1 cellular context compared by ENCODE assay signal in the genomic region with DNA sequence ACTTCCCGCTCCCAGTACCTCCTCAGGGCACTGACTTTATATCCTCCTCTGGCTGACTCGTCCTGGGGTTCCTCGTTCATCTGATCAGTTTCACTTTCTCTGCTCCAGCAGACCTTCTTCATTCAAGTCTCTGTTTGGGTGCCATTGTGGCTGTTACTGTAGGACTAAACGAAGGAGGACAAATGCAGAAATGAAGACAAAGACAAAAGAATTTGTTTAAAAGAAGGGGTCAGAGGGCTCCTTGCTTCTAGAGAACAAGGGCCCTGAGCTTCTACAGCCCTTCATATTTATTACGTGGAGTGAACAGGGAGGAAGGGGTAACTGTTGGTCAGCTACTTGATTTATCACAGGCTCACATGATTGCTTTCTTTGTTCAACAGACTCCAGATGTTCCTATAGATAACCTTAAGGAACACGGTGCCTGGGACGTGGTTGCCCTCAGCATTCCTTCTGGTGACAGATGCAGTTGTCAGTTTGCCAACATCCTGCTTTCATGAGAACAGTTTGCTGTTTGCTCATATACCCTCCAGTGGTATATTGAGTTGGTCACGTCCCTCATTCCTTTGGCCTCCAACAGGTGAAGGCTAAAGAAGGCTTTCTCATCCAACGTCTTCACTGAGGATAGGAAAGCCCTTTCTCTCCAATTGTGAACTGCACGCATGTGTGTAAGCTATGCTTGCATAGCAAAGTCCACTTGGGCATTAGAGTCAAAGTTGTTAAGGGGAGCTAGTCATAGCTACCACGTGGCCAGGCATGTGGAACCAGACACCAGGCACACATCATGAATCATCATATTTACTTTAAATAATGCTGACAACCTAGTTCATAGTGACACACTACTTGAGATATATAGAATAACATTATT.
TF ChIP-seq lines count a peak whose summit lies in the region.

No MANE protein-coding gene starts in this region.

TF ChIP-seq in K562, 482 proteins besides CTCF, POLR2A, EP300 and RAD21 (continued from another document and continues in another):
- TF ChIP-seq ZBTB49 (CRISPR knock-in tag; IDR thresholded peaks at IDR 0.05; ENCODE audit: borderline replicate concordance) (no peak), RUNX1 (IDR thresholded peaks at IDR 0.05; ENCODE audit: low read depth) (no peak), ZKSCAN1 (IDR thresholded peaks at IDR 0.05; ENCODE audit: low read depth, low read length) (peak; percentile 70; the same call in 1 of the 2 replicates), NR2F6 (CRISPR knock-in tag; IDR thresholded peaks at IDR 0.05) (no peak), PML (IDR thresholded peaks at IDR 0.05; ENCODE audit: low read length) (peak; percentile 96), ZNF121 (CRISPR knock-in tag; conservative IDR thresholded peaks at IDR 0.05) (no peak), L3MBTL2 (IDR thresholded peaks at IDR 0.05) (peak; percentile 97), C11orf30 (IDR thresholded peaks at IDR 0.05; ENCODE audit: low read depth) (peak; percentile 97), XRCC3 (IDR thresholded peaks at IDR 0.05) (no peak), MAZ (CRISPR knock-in tag; conservative IDR thresholded peaks at IDR 0.05 in 1 of 2, IDR thresholded peaks at IDR 0.05 in 1 of 2) (peak; percentile 63 to 81), POU5F1 (IDR thresholded peaks at IDR 0.05; ENCODE audit: borderline replicate concordance, low read depth, low read length, partially characterized antibody) (no peak), IRF2 (CRISPR knock-in tag; IDR thresholded peaks at IDR 0.05) (no peak), MBD2 (IDR thresholded peaks at IDR 0.05; ENCODE audit: borderline replicate concordance, low read depth) (peak; percentile 76; the same call in 1 of the 2 replicates), RAD51 (IDR thresholded peaks at IDR 0.05; ENCODE audit: borderline replicate concordance, low read depth) (peak; percentile 51), ATF4 (CRISPR knock-in tag; IDR thresholded peaks at IDR 0.05) (0 out of 2 replicates have a peak, but pooled peaks have one; percentile 30), SREBF1 (IDR thresholded peaks at IDR 0.05; ENCODE audit: borderline replicate concordance, low read depth, low read length) (no peak; the same call in 1 of the 2 replicates), COPS2 (conservative IDR thresholded peaks at IDR 0.05) (no peak), BCOR (IDR thresholded peaks at IDR 0.05) (no peak), BRD4 (IDR thresholded peaks at IDR 0.05) (peak; percentile 87; the same call in 1 of the 2 replicates), HMGXB4 (CRISPR knock-in tag; IDR thresholded peaks at IDR 0.05) (no peak), E2F6 (IDR thresholded peaks at IDR 0.05; ENCODE audit: borderline replicate concordance in 1 of 2, extremely low read depth in 1 of 2, insufficient read depth in 1 of 2, insufficient read length in 1 of 2, low read depth in 1 of 2, low read length in 1 of 2, poor library complexity in 1 of 2, severe bottlenecking in 1 of 2) (peak; percentile 25 to 57), PTBP1 (IDR thresholded peaks at IDR 0.05; ENCODE audit: low read depth, low read length) (no peak), MECOM (CRISPR knock-in tag; IDR thresholded peaks at IDR 0.05) (peak; percentile 74), RFX1 (IDR thresholded peaks at IDR 0.05) (no peak), NCOA2 (IDR thresholded peaks at IDR 0.05; ENCODE audit: partially characterized antibody in 2 of 2) (peak; percentile 48 to 76), WHSC1 (IDR thresholded peaks at IDR 0.05; ENCODE audit: low read length) (no peak), MCM3 (IDR thresholded peaks at IDR 0.05) (no peak), FOS (IDR thresholded peaks at IDR 0.05; ENCODE audit: extremely low read depth, insufficient read length) (peak; percentile 23)
- TF ChIP-seq, protein P1, sequence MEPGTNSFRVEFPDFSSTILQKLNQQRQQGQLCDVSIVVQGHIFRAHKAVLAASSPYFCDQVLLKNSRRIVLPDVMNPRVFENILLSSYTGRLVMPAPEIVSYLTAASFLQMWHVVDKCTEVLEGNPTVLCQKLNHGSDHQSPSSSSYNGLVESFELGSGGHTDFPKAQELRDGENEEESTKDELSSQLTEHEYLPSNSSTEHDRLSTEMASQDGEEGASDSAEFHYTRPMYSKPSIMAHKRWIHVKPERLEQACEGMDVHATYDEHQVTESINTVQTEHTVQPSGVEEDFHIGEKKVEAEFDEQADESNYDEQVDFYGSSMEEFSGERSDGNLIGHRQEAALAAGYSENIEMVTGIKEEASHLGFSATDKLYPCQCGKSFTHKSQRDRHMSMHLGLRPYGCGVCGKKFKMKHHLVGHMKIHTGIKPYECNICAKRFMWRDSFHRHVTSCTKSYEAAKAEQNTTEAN (CRISPR knock-in tag; IDR thresholded peaks at IDR 0.05) = peak; percentile 75; the same call in 1 of the 2 replicates
- TF ChIP-seq, protein P2, sequence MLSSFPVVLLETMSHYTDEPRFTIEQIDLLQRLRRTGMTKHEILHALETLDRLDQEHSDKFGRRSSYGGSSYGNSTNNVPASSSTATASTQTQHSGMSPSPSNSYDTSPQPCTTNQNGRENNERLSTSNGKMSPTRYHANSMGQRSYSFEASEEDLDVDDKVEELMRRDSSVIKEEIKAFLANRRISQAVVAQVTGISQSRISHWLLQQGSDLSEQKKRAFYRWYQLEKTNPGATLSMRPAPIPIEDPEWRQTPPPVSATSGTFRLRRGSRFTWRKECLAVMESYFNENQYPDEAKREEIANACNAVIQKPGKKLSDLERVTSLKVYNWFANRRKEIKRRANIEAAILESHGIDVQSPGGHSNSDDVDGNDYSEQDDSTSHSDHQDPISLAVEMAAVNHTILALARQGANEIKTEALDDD (IDR thresholded peaks at IDR 0.05) = peak; percentile 51; the same call in 1 of the 2 replicates
- TF ChIP-seq, protein P3, sequence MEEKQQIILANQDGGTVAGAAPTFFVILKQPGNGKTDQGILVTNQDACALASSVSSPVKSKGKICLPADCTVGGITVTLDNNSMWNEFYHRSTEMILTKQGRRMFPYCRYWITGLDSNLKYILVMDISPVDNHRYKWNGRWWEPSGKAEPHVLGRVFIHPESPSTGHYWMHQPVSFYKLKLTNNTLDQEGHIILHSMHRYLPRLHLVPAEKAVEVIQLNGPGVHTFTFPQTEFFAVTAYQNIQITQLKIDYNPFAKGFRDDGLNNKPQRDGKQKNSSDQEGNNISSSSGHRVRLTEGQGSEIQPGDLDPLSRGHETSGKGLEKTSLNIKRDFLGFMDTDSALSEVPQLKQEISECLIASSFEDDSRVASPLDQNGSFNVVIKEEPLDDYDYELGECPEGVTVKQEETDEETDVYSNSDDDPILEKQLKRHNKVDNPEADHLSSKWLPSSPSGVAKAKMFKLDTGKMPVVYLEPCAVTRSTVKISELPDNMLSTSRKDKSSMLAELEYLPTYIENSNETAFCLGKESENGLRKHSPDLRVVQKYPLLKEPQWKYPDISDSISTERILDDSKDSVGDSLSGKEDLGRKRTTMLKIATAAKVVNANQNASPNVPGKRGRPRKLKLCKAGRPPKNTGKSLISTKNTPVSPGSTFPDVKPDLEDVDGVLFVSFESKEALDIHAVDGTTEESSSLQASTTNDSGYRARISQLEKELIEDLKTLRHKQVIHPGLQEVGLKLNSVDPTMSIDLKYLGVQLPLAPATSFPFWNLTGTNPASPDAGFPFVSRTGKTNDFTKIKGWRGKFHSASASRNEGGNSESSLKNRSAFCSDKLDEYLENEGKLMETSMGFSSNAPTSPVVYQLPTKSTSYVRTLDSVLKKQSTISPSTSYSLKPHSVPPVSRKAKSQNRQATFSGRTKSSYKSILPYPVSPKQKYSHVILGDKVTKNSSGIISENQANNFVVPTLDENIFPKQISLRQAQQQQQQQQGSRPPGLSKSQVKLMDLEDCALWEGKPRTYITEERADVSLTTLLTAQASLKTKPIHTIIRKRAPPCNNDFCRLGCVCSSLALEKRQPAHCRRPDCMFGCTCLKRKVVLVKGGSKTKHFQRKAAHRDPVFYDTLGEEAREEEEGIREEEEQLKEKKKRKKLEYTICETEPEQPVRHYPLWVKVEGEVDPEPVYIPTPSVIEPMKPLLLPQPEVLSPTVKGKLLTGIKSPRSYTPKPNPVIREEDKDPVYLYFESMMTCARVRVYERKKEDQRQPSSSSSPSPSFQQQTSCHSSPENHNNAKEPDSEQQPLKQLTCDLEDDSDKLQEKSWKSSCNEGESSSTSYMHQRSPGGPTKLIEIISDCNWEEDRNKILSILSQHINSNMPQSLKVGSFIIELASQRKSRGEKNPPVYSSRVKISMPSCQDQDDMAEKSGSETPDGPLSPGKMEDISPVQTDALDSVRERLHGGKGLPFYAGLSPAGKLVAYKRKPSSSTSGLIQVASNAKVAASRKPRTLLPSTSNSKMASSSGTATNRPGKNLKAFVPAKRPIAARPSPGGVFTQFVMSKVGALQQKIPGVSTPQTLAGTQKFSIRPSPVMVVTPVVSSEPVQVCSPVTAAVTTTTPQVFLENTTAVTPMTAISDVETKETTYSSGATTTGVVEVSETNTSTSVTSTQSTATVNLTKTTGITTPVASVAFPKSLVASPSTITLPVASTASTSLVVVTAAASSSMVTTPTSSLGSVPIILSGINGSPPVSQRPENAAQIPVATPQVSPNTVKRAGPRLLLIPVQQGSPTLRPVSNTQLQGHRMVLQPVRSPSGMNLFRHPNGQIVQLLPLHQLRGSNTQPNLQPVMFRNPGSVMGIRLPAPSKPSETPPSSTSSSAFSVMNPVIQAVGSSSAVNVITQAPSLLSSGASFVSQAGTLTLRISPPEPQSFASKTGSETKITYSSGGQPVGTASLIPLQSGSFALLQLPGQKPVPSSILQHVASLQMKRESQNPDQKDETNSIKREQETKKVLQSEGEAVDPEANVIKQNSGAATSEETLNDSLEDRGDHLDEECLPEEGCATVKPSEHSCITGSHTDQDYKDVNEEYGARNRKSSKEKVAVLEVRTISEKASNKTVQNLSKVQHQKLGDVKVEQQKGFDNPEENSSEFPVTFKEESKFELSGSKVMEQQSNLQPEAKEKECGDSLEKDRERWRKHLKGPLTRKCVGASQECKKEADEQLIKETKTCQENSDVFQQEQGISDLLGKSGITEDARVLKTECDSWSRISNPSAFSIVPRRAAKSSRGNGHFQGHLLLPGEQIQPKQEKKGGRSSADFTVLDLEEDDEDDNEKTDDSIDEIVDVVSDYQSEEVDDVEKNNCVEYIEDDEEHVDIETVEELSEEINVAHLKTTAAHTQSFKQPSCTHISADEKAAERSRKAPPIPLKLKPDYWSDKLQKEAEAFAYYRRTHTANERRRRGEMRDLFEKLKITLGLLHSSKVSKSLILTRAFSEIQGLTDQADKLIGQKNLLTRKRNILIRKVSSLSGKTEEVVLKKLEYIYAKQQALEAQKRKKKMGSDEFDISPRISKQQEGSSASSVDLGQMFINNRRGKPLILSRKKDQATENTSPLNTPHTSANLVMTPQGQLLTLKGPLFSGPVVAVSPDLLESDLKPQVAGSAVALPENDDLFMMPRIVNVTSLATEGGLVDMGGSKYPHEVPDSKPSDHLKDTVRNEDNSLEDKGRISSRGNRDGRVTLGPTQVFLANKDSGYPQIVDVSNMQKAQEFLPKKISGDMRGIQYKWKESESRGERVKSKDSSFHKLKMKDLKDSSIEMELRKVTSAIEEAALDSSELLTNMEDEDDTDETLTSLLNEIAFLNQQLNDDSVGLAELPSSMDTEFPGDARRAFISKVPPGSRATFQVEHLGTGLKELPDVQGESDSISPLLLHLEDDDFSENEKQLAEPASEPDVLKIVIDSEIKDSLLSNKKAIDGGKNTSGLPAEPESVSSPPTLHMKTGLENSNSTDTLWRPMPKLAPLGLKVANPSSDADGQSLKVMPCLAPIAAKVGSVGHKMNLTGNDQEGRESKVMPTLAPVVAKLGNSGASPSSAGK (IDR thresholded peaks at IDR 0.05) = peak; percentile 99
- TF ChIP-seq, protein P4, sequence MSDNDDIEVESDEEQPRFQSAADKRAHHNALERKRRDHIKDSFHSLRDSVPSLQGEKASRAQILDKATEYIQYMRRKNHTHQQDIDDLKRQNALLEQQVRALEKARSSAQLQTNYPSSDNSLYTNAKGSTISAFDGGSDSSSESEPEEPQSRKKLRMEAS (CRISPR knock-in tag; IDR thresholded peaks at IDR 0.05) = peak; percentile 93
